Comparison of ENCODE assay signal across 27 cellular contexts in genomic region chr1:92769856-92770255, GRCh38.
"Had no signal": no experiment of that assay in that cellular context is flagged by ENCODE, and none has a peak within 500 bp of the region (broad histone marks: within the 10 kb centered on the region; RNA-seq: fewer than 3 reads in every experiment).

No MANE protein-coding gene starts in this region.

- H3K36me3 Mint-ChIP-seq: stimulated activated effector memory CD8-positive, alpha-beta T cell treated with anti-CD3 and anti-CD28 coated beads, Interleukin-12 subunit alpha, Interleukin-12 subunit beta, amount 100 ng/mL, for 72 hours had no signal

- H3K4me1 ChIP-seq: suprapubic skin, tibial artery, upper lobe of right lung, uterus had no signal

- ATAC-seq: stimulated activated effector memory CD8-positive, alpha-beta T cell treated with anti-CD3 and anti-CD28 coated beads, Interleukin-12 subunit alpha, Interleukin-12 subunit beta, amount 100 ng/mL, for 72 hours; stimulated activated memory B cell treated with anti-CD40 and anti-IgM and Interleukin-4, amounts not matched to agents 10 μg/mL and 1 μg/mL and 100 μg/mL, for 72 hours; stimulated activated naive B cell treated with anti-CD40 and anti-IgM and Interleukin-4, amounts not matched to agents 10 μg/mL and 1 μg/mL and 100 μg/mL, for 72 hours; stimulated activated naive CD8-positive, alpha-beta T cell treated with anti-CD3 and anti-CD28 coated beads, Interleukin-15, amount 100 ng/mL, for 72 hours; stimulated activated naive CD8-positive, alpha-beta T cell treated with anti-CD3 and anti-CD28 coated beads, Interleukin-15, Interleukin-2, amounts not matched to agents 100 U/mL and 50 U/mL, for 24 hours; upper lobe of right lung had no signal

- H3K27me3 Mint-ChIP-seq: stimulated activated memory B cell treated with anti-CD40 and anti-IgM and Interleukin-4, amounts not matched to agents 10 μg/mL and 1 μg/mL and 100 μg/mL, for 72 hours; stimulated activated naive B cell treated with anti-CD40 and anti-IgM and Interleukin-4, amounts not matched to agents 10 μg/mL and 1 μg/mL and 100 μg/mL, for 72 hours; type B pancreatic cell had no signal

- H3K4me1 Mint-ChIP-seq: stimulated activated effector memory CD8-positive, alpha-beta T cell treated with anti-CD3 and anti-CD28 coated beads, Interleukin-12 subunit alpha, Interleukin-12 subunit beta, amount 100 ng/mL, for 72 hours; stimulated activated naive CD8-positive, alpha-beta T cell treated with anti-CD3 and anti-CD28 coated beads, Interleukin-15, amount 100 ng/mL, for 72 hours had no signal

- H3K27ac ChIP-seq: stomach, suprapubic skin, thoracic aorta, thyroid gland, tibial artery, tibial nerve, transverse colon, upper lobe of left lung, upper lobe of right lung, uterus, vagina had no signal

- H3K9me3 ChIP-seq: stomach, suprapubic skin, testis, thoracic aorta, thyroid gland, tibial artery, tibial nerve, transverse colon, upper lobe of left lung, upper lobe of right lung, uterus, vagina had no signal

- H3K27me3 ChIP-seq: stomach, suprapubic skin, testis, thyroid gland, tibial artery, tibial nerve, transverse colon, upper lobe of left lung, upper lobe of right lung, uterus, vagina had no signal

- H3K36me3 ChIP-seq: stomach, suprapubic skin, thoracic aorta, thyroid gland, tibial artery, transverse colon, upper lobe of left lung, upper lobe of right lung, uterus, vagina had no signal

- H3K4me3 ChIP-seq: stomach, suprapubic skin, testis, thoracic aorta, thyroid gland, tibial artery, tibial nerve, transverse colon, upper lobe of left lung, upper lobe of right lung, uterus, vagina had no signal

- H3K4me3 Mint-ChIP-seq: stimulated activated effector memory CD8-positive, alpha-beta T cell treated with anti-CD3 and anti-CD28 coated beads, Interleukin-12 subunit alpha, Interleukin-12 subunit beta, amount 100 ng/mL, for 72 hours; stimulated activated memory B cell treated with anti-CD40 and anti-IgM and Interleukin-4, amounts not matched to agents 10 μg/mL and 1 μg/mL and 100 μg/mL, for 72 hours; stimulated activated naive B cell treated with anti-CD40 and anti-IgM and Interleukin-4, amounts not matched to agents 10 μg/mL and 1 μg/mL and 100 μg/mL, for 72 hours; stimulated activated naive CD8-positive, alpha-beta T cell treated with anti-CD3 and anti-CD28 coated beads, Interleukin-15, amount 100 ng/mL, for 72 hours; stimulated activated naive CD8-positive, alpha-beta T cell treated with anti-CD3 and anti-CD28 coated beads, Interleukin-15, Interleukin-2, amounts not matched to agents 100 ng/mL and 50 ng/mL, for 24 hours; type B pancreatic cell had no signal

- DNase-seq: stimulated activated CD4-positive, alpha-beta T cell treated with anti-CD3 and anti-CD28 coated beads, Interleukin-2, amount 100 ng/mL, for 48 hours; stimulated activated CD4-positive, alpha-beta T cell treated with anti-CD3 and anti-CD28 coated beads, Interleukin-4, amount 100 ng/mL, for 1 hour; stimulated activated CD4-positive, alpha-beta T cell treated with anti-CD3 and anti-CD28 coated beads, Interleukin-4, amount 100 ng/mL, for 24 hours; stimulated activated CD4-positive, alpha-beta T cell treated with anti-CD3 and anti-CD28 coated beads, Interleukin-4, amount 100 ng/mL, for 4 hours; stimulated activated CD8-positive, alpha-beta memory T cell treated with anti-CD3 and anti-CD28 coated beads, Interleukin-4, amount 100 ng/mL, for 48 hours; stimulated activated naive B cell treated with anti-CD40 and anti-IgM and Interleukin-4, amounts not matched to agents 10 μg/mL and 1 μg/mL and 100 μg/mL, for 72 hours; stimulated activated naive CD4-positive, alpha-beta T cell; stimulated activated naive CD4-positive, alpha-beta T cell treated with Interleukin-2 at 50 U/mL for 16 hours; stimulated activated naive CD8-positive, alpha-beta T cell treated with anti-CD3 and anti-CD28 coated beads, Interleukin-15, amount 100 ng/mL, for 72 hours; stimulated activated naive CD8-positive, alpha-beta T cell treated with anti-CD3 and anti-CD28 coated beads, Interleukin-15, Interleukin-2, amounts not matched to agents 100 U/mL and 50 U/mL, for 24 hours; stomach; substantia nigra; testis; thyroid gland; tibial artery; transverse colon; upper lobe of left lung; upper lobe of right lung; uterus had no signal

- H3K27ac Mint-ChIP-seq: stimulated activated effector memory CD8-positive, alpha-beta T cell treated with anti-CD3 and anti-CD28 coated beads, Interleukin-12 subunit alpha, Interleukin-12 subunit beta, amount 100 ng/mL, for 72 hours; stimulated activated memory B cell treated with anti-CD40 and anti-IgM and Interleukin-4, amounts not matched to agents 10 μg/mL and 1 μg/mL and 100 μg/mL, for 72 hours; stimulated activated naive B cell treated with anti-CD40 and anti-IgM and Interleukin-4, amounts not matched to agents 10 μg/mL and 1 μg/mL and 100 μg/mL, for 72 hours; stimulated activated naive CD8-positive, alpha-beta T cell treated with anti-CD3 and anti-CD28 coated beads, Interleukin-15, amount 100 ng/mL, for 72 hours; stimulated activated naive CD8-positive, alpha-beta T cell treated with anti-CD3 and anti-CD28 coated beads, Interleukin-15, Interleukin-2, amounts not matched to agents 100 ng/mL and 50 ng/mL, for 24 hours; type B pancreatic cell had no signal
